Comparison of ENCODE assay signal across 11 cellular contexts in genomic region chr6:72977114-72977513, GRCh38.
A peak's percentile ranks its signal among the peaks of the same experiment; 100 is the strongest.
DNase-seq lines count a peak whose midpoint lies in the region; ATAC-seq, FAIRE-seq and TF ChIP-seq lines count a peak whose summit lies in the region.
"Had no signal": no experiment of that assay in that cellular context is flagged by ENCODE, and none has a peak within 500 bp of the region (broad histone marks: within the 10 kb centered on the region; RNA-seq: fewer than 3 reads in every experiment).

No MANE protein-coding gene starts in this region.

- no peak overlapping the region for H3K27ac ChIP-seq in GM12878 (ENCODE audit: control insufficient read depth, insufficient read depth)

- H3K27ac Mint-ChIP-seq in endothelial cell (ENCODE audit: unreplicated experiment), result no peak overlapping the region
- no peak overlapping the region for H3K27ac Mint-ChIP-seq in activated CD8-positive, alpha-beta T cell treated with anti-CD3 and anti-CD28 coated beads for 36 hours
- H3K27ac Mint-ChIP-seq: endodermal cell had no signal

- no peaks in the 10 kb centered on the region for H3K79me2 ChIP-seq in GM12878 (ENCODE audit: control insufficient read depth, insufficient read depth, low read length)

- H4K20me1 ChIP-seq in GM12878 (ENCODE audit: control insufficient read depth, insufficient read depth), result no peaks in the 10 kb centered on the region

- peak; percentile 18 for FAIRE-seq in GM12878 (lab: Jason Lieb, UNC)

- no peak for TF ChIP-seq EP300 in GM12878 (IDR thresholded peaks at IDR 0.05; ENCODE audit: borderline replicate concordance in 1 of 2, control insufficient read depth in 1 of 2, low read depth in 2 of 2, low read length in 2 of 2)

- BruUV-seq in GM12878 (replicated peaks; lab: Mats Ljungman, UMichigan), result no TSS peak

- no peaks in the 10 kb centered on the region for H3K27me3 ChIP-seq in GM12878 (replicated peaks in 1 of 2; ENCODE audit: control insufficient read depth in 2 of 2, insufficient read depth in 2 of 2, low read length in 1 of 2)

- POLR2A ChIA-PET in GM12878 (lab: Charles Lee), result no interaction called here
- POLR2A ChIA-PET in activated CD8-positive, alpha-beta T cell treated with anti-CD3 and anti-CD28 coated beads for 36 hours (lab: Charles Lee), result no interaction called here

- H3K9me3 ChIP-seq in GM12878 (replicated peaks; ENCODE audit: control insufficient read depth, insufficient read depth, low read length), result no peaks in the 10 kb centered on the region; the same call in 2 of the 3 replicates

- H3K36me3 ChIP-seq in GM12878 (ENCODE audit: control insufficient read depth in 2 of 2, insufficient read depth in 2 of 2, low read length in 1 of 2), result no peaks in the 10 kb centered on the region

- peaks cover 2% of the 10 kb centered on the region for H3K27me3 Mint-ChIP-seq in endothelial cell (ENCODE audit: unreplicated experiment)
- H3K27me3 Mint-ChIP-seq in activated CD8-positive, alpha-beta T cell treated with anti-CD3 and anti-CD28 coated beads for 36 hours, result no peaks in the 10 kb centered on the region

- no peaks in the 10 kb centered on the region for H3K36me3 Mint-ChIP-seq in endothelial cell (ENCODE audit: low read depth, unreplicated experiment)
- H3K36me3 Mint-ChIP-seq in activated CD8-positive, alpha-beta T cell treated with anti-CD3 and anti-CD28 coated beads for 36 hours (ENCODE audit: low read depth), result peaks cover 18% of the 10 kb centered on the region

- no peak overlapping the region for H3K4me3 ChIP-seq in GM12878

- 52% methylated on average over 1 of the region's 1 CpG for whole genome bisulfite sequencing in GM12878 (ENCODE audit: insufficient coverage, insufficient replicate concordance, low lambda C conversion rate, missing lambda C conversion rate)

- RAD21 ChIA-PET in GM12878 (lab: Charles Lee; ENCODE audit: unreplicated experiment), result no interaction called here

- TF ChIP-seq RAD21 in GM12878 (IDR thresholded peaks at IDR 0.05; ENCODE audit: insufficient read depth, low read depth, low read length), result no peak

- CTCF ChIA-PET in GM12878 (lab: Yijun Ruan, JAX), result no interaction called here
- CTCF ChIA-PET in activated CD8-positive, alpha-beta T cell treated with anti-CD3 and anti-CD28 coated beads for 36 hours (lab: Charles Lee), result no interaction called here

- intact Hi-C loops in GM12878 (cut with micrococcal nuclease; ENCODE audit: unreplicated experiment), result no loop called here
- intact Hi-C loops in activated CD8-positive, alpha-beta T cell treated with anti-CD3 and anti-CD28 coated beads for 36 hours (cut with micrococcal nuclease), result no loop called here

- TF ChIP-seq CTCF in GM12878 (IDR thresholded peaks at IDR 0.05 in 2 of 3, conservative IDR thresholded peaks at IDR 0.05 in 1 of 3; ENCODE audit: control insufficient read depth in 2 of 3, extremely low read depth in 1 of 3, insufficient read depth in 1 of 3, low read depth in 3 of 3, low read length in 3 of 3) (no peak), endothelial cell (IDR thresholded peaks at IDR 0.05; ENCODE audit: unreplicated experiment) (no peak)
- no peak for TF ChIP-seq CTCF in activated CD8-positive, alpha-beta T cell treated with anti-CD3 and anti-CD28 coated beads for 36 hours (IDR thresholded peaks at IDR 0.05)

- no peak overlapping the region for H3K9ac ChIP-seq in GM12878 (ENCODE audit: control insufficient read depth, insufficient read depth, low read length)

- no peaks in the 10 kb centered on the region for H3K9me3 Mint-ChIP-seq in endothelial cell (ENCODE audit: unreplicated experiment)
- peaks cover 16% of the 10 kb centered on the region for H3K9me3 Mint-ChIP-seq in activated CD8-positive, alpha-beta T cell treated with anti-CD3 and anti-CD28 coated beads for 36 hours

- H3K4me3 Mint-ChIP-seq in endothelial cell (ENCODE audit: unreplicated experiment), result no peak overlapping the region
- no peak overlapping the region for H3K4me3 Mint-ChIP-seq in activated CD8-positive, alpha-beta T cell treated with anti-CD3 and anti-CD28 coated beads for 36 hours
- H3K4me3 Mint-ChIP-seq: endodermal cell, HFFc6 had no signal

- in situ Hi-C loops in GM12878 (cut with MboI), result no loop called here

- SMC1A ChIA-PET in GM12878 (lab: Charles Lee; ENCODE audit: uncharacterized antibody, unreplicated experiment), result interaction anchor here (0.6 to 1.9 kb wide), 2 partner anchors 36 to 63 kb away, joined by 3 to 4 read pairs; no protein-coding TSS in a partner anchor

- ATAC-seq in GM18870 (IDR thresholded peaks at IDR 0.05; ENCODE audit: unreplicated experiment) (peak; percentile 88), GM21717 (IDR thresholded peaks at IDR 0.05; ENCODE audit: unreplicated experiment) (peak; percentile 88), HG03460 (IDR thresholded peaks at IDR 0.05; ENCODE audit: unreplicated experiment) (peak; percentile 68), GM12878 (peak; percentile 91)
- no peak for ATAC-seq in activated CD8-positive, alpha-beta T cell treated with anti-CD3 and anti-CD28 coated beads for 36 hours

- H3K4me1 ChIP-seq in GM12878 (ENCODE audit: control insufficient read depth, insufficient read depth, low read length), result peaks cover 4% of the 10 kb centered on the region; the same call in 1 of the 2 replicates

- H3K4me1 Mint-ChIP-seq in endothelial cell (ENCODE audit: unreplicated experiment), result peaks cover 3% of the 10 kb centered on the region
- no peaks in the 10 kb centered on the region for H3K4me1 Mint-ChIP-seq in activated CD8-positive, alpha-beta T cell treated with anti-CD3 and anti-CD28 coated beads for 36 hours (ENCODE audit: low read depth)
- H3K4me1 Mint-ChIP-seq: endodermal cell had no signal

- DNase-seq in GM12878 (ENCODE audit: low read depth, low spot score) (no peak), endothelial cell (ENCODE audit: low spot score) (no peak), cerebellar nuclear complex (lab: John Stamatoyannopoulos, UW) (no peak), NCI-H187 (lab: John Stamatoyannopoulos, UW) (no peak)
- no peak for DNase-seq in activated CD8-positive, alpha-beta T cell treated with anti-CD3 and anti-CD28 coated beads for 36 hours
- DNase-seq: endodermal cell, HFFc6, NCI-H1436 treated with DMSO at 0.1 percent for 48 hours had no signal

- TF ChIP-seq POLR2A in GM12878 (IDR thresholded peaks at IDR 0.05; ENCODE audit: low read depth, low read length), result no peak

- no peak overlapping the region for H3K4me2 ChIP-seq in GM12878 (ENCODE audit: control insufficient read depth, insufficient read depth)

- H2AFZ ChIP-seq in GM12878 (ENCODE audit: control insufficient read depth, low read depth, low read length), result no peak overlapping the region

TF ChIP-seq in GM12878, 131 proteins besides CTCF, POLR2A, EP300 and RAD21:
- TF ChIP-seq, protein P1, sequence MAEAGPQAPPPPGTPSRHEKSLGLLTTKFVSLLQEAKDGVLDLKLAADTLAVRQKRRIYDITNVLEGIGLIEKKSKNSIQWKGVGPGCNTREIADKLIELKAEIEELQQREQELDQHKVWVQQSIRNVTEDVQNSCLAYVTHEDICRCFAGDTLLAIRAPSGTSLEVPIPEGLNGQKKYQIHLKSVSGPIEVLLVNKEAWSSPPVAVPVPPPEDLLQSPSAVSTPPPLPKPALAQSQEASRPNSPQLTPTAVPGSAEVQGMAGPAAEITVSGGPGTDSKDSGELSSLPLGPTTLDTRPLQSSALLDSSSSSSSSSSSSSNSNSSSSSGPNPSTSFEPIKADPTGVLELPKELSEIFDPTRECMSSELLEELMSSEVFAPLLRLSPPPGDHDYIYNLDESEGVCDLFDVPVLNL (IDR thresholded peaks at IDR 0.05; ENCODE audit: low read depth, low read length), result no peak
- TF ChIP-seq BHLHE40 (IDR thresholded peaks at IDR 0.05; ENCODE audit: borderline replicate concordance in 1 of 2, low read depth in 2 of 2, low read length in 1 of 2) (no peak), SPI1 (IDR thresholded peaks at IDR 0.05; ENCODE audit: borderline replicate concordance, insufficient read depth, low read depth, low read length) (peak; percentile 54; the same call in 1 of the 2 replicates), ETV6 (conservative IDR thresholded peaks at IDR 0.05 in 1 of 2, IDR thresholded peaks at IDR 0.05 in 1 of 2; ENCODE audit: borderline replicate concordance in 1 of 2, low read depth in 1 of 2) (0 out of 4 replicates have a peak, but pooled peaks of 1 of the 2 experiments have one; percentile 39), ATF7 (IDR thresholded peaks at IDR 0.05; ENCODE audit: low read depth) (0 out of 2 replicates have a peak, but pooled peaks have one; percentile 15), SREBF1 (IDR thresholded peaks at IDR 0.05; ENCODE audit: low read length) (no peak), POLR2AphosphoS2 (IDR thresholded peaks at IDR 0.05; ENCODE audit: low read depth, low read length) (no peak), TCF3 (IDR thresholded peaks at IDR 0.05; ENCODE audit: borderline replicate concordance, insufficient read depth, low read depth, low read length) (no peak), JUNB (IDR thresholded peaks at IDR 0.05) (no peak), JUND (IDR thresholded peaks at IDR 0.05; ENCODE audit: low read depth, low read length) (no peak), ZNF274 (IDR thresholded peaks at IDR 0.05; ENCODE audit: insufficient read depth, insufficient read length) (no peak), SREBF2 (IDR thresholded peaks at IDR 0.05; ENCODE audit: low read length) (no peak)
TF ChIP-seq in GM12878: peak in this region for 3.
